In genomic region chr3:185250247-185250646, GRCh38 we compare ENCODE assay signal across 1 cellular context.
TF ChIP-seq lines count a peak whose summit lies in the region.

No MANE protein-coding gene starts in this region.

TF ChIP-seq in WTC11, 78 proteins besides CTCF, POLR2A, EP300 and RAD21 (continued from another document):
- TF ChIP-seq CDX4 (CRISPR knock-in tag; IDR thresholded peaks at IDR 0.05; ENCODE audit: borderline replicate concordance): no peak
- TF ChIP-seq KAT7 (CRISPR knock-in tag; IDR thresholded peaks at IDR 0.05; ENCODE audit: borderline replicate concordance): no peak
- no peak for TF ChIP-seq GRHL2 (CRISPR knock-in tag; IDR thresholded peaks at IDR 0.05; ENCODE audit: insufficient replicate concordance, severe bottlenecking)
- TF ChIP-seq GABPB1 (CRISPR knock-in tag; IDR thresholded peaks at IDR 0.05): no peak
- TF ChIP-seq FOXJ3 (CRISPR knock-in tag; IDR thresholded peaks at IDR 0.05; ENCODE audit: borderline replicate concordance): no peak
- no peak for TF ChIP-seq NR3C1 (CRISPR knock-in tag; conservative IDR thresholded peaks at IDR 0.05; ENCODE audit: low read depth)
- no peak for TF ChIP-seq ZBTB43 (CRISPR knock-in tag; IDR thresholded peaks at IDR 0.05)
- no peak for TF ChIP-seq ATF2 (CRISPR knock-in tag; IDR thresholded peaks at IDR 0.05; ENCODE audit: borderline replicate concordance, low read depth)
TF ChIP-seq in WTC11: peak in this region for 0.
